In genomic region chr11:76801736-76802135, GRCh38 we compare ENCODE assay signal across 22 cellular contexts. TPM values are rescaled to one million over a fixed set of nuclear protein-coding genes. Genes with fewer than 3 reads are reported as not detected.
DNase-seq lines count a peak whose midpoint lies in the region; ATAC-seq, FAIRE-seq and TF ChIP-seq lines count a peak whose summit lies in the region.
"Had no signal": no experiment of that assay in that cellular context is flagged by ENCODE, and none has a peak within 500 bp of the region (broad histone marks: within the 10 kb centered on the region; RNA-seq: fewer than 3 reads in every experiment).

No MANE protein-coding gene starts in this region.

- TF ChIP-seq CTCF in LNCaP clone FGC (IDR thresholded peaks at IDR 0.05; ENCODE audit: control insufficient read depth, extremely low read depth, insufficient read depth): no peak
- no peak for TF ChIP-seq CTCF in osteoblast (IDR thresholded peaks at IDR 0.05; ENCODE audit: extremely low read depth, low read depth, low read length)

- H3K4me1 ChIP-seq in osteoblast (ENCODE audit: insufficient read depth, low read length): peaks cover 40% of the 10 kb centered on the region

- H3K27me3 ChIP-seq in osteoblast (ENCODE audit: insufficient read depth, low read length): no peaks in the 10 kb centered on the region
- H3K27me3 ChIP-seq: esophagus squamous epithelium had no signal

- H3K4me2 ChIP-seq in osteoblast (ENCODE audit: insufficient read depth, low read length): no peak overlapping the region
- H3K4me2 ChIP-seq: GM23338 had no signal

- FAIRE-seq in TTC549 (lab: Jason Lieb, UNC): peak; percentile 82
- FAIRE-seq: frontal cortex, islet of Langerhans had no signal

- peaks cover 4% of the 10 kb centered on the region for H3K79me2 ChIP-seq in osteoblast (ENCODE audit: insufficient read depth, low read length)

- DNase-seq in DMS153 treated with DMSO at 0.1 percent for 48 hours (lab: John Stamatoyannopoulos, UW; ENCODE audit: unreplicated experiment) (peak; percentile 16), LNCaP clone FGC (ENCODE audit: low read depth) (peak; percentile 82), osteoblast (ENCODE audit: insufficient read length, low spot score, missing footprints) (peak; percentile 78), NCI-H1048 (lab: John Stamatoyannopoulos, UW) (no peak), KG1 (lab: John Stamatoyannopoulos, UW) (no peak)
- DNase-seq: activated CD4-positive, alpha-beta T cell treated with anti-CD3 and anti-CD28 coated beads, Interleukin-2, amount 50 U/mL, for 4 hours; aorta; CD4-positive, alpha-beta memory T cell; DMS79; esophagus squamous epithelium; hippocampal formation; NCI-H187 treated with DMSO at 0.1 percent for 48 hours; stimulated activated naive CD8-positive, alpha-beta T cell treated with anti-CD3 and anti-CD28 coated beads, Interleukin-15, amount 100 ng/mL, for 72 hours; trophoblast cell had no signal

- peaks cover 18% of the 10 kb centered on the region for H4K20me1 ChIP-seq in osteoblast (ENCODE audit: insufficient read depth, low read length)

- no peak overlapping the region for H2AFZ ChIP-seq in osteoblast (ENCODE audit: low read length)
- H2AFZ ChIP-seq: GM23338 had no signal

- ATAC-seq in HG03460 (IDR thresholded peaks at IDR 0.05; ENCODE audit: unreplicated experiment): no peak
- ATAC-seq: activated T-helper 17 cell treated with anti-CD3 and anti-CD28 coated beads, Interleukin-2, amount 50 U/mL, for 72 hours; natural killer cell treated with Interleukin-12 subunit alpha and Interleukin-12 subunit beta and Interleukin-15 and Interleukin-18, amount 100 ng/mL, for 72 hours; stimulated activated naive CD8-positive, alpha-beta T cell treated with anti-CD3 and anti-CD28 coated beads, Interleukin-15, amount 100 ng/mL, for 72 hours had no signal

- no peaks in the 10 kb centered on the region for H3K9me3 ChIP-seq in osteoblast (ENCODE audit: low read depth, low read length)
- H3K9me3 ChIP-seq: esophagus squamous epithelium had no signal

- H3K4me3 ChIP-seq in LNCaP clone FGC (ENCODE audit: low read depth, low read length) (no peak overlapping the region), osteoblast (ENCODE audit: insufficient read depth, low read length) (no peak overlapping the region)
- H3K4me3 ChIP-seq: esophagus squamous epithelium, GM23338 had no signal

- no peaks in the 10 kb centered on the region for H3K36me3 ChIP-seq in osteoblast (ENCODE audit: insufficient read depth, low read length)

- H3K27ac ChIP-seq in osteoblast (ENCODE audit: low read depth, low read length): no peak overlapping the region

RNA-seq across cellular contexts. Expression of gene TSKU, which starts 18.6 kb away (rescaled TPM):
- total RNA-seq in osteoblast: 23.5 and 24.2 TPM in 2 replicates
- total RNA-seq: CD4-positive, alpha-beta memory T cell; mononuclear cell; natural killer cell treated with Interleukin-12 subunit alpha and Interleukin-12 subunit beta and Interleukin-15 and Interleukin-18, amount 100 ng/mL, for 72 hours had no signal

RNA-seq across cellular contexts. Expression of gene ACER3, which starts 59.0 kb away (rescaled TPM):
- total RNA-seq in osteoblast: 9.8 and 11.2 TPM in 2 replicates

Comparison
In these comparisons a context has a peak if more than half of its experiments do, and no peak if none do; other contexts are left out.
1. DNase-seq: peak in DMS153 treated with DMSO at 0.1 percent for 48 hours (single experiment), LNCaP clone FGC (single experiment) and osteoblast (single experiment); none in NCI-H1048 (single experiment) and KG1 (single experiment).